In genomic region chr16:12288537-12289174, GRCh38 we compare ENCODE assay signal across 21 cellular contexts.
A peak's percentile ranks its signal among the peaks of the same experiment; 100 is the strongest.
DNase-seq lines count a peak whose midpoint lies in the region; ATAC-seq and TF ChIP-seq lines count a peak whose summit lies in the region.
"Had no signal": no experiment of that assay in that cellular context is flagged by ENCODE, and none has a peak within 500 bp of the region (broad histone marks: within the 10 kb centered on the region; RNA-seq: fewer than 3 reads in every experiment).

No MANE protein-coding gene starts in this region.

- H3K27me3 ChIP-seq in ascending aorta = no peaks in the 10 kb centered on the region
- H3K27me3 ChIP-seq in spleen (replicated peaks in 1 of 7) = no peaks in the 10 kb centered on the region

- TF ChIP-seq CTCF in HEK293 (tag by site-specific recombination; IDR thresholded peaks at IDR 0.05) (no peak), ascending aorta (IDR thresholded peaks at IDR 0.05) (no peak), spleen (IDR thresholded peaks at IDR 0.05 in 8 of 11, conservative IDR thresholded peaks at IDR 0.05 in 3 of 11) (no peak)

- H3K9me3 ChIP-seq in HEK293 (ENCODE audit: control insufficient read depth, insufficient read depth, low read depth, low read length) (no peaks in the 10 kb centered on the region), ascending aorta (no peaks in the 10 kb centered on the region), spleen (peaks cover 0 to 17% (median 2%) of the 10 kb centered on the region in 8 donors)

- CTCF ChIA-PET in HEK293 (lab: Yijun Ruan, JAX) = interaction anchor here (1.1 kb wide), 1 partner anchor 1961 kb away, joined by 3 read pairs; no protein-coding TSS in a partner anchor

- H3K4me3 ChIP-seq in HEK293 (ENCODE audit: low read depth, low read length) (no peak overlapping the region), ascending aorta (no peak overlapping the region), spleen (no peak overlapping the region)
- H3K4me3 ChIP-seq: GM12878 had no signal

- H3K36me3 ChIP-seq in HEK293 (ENCODE audit: control insufficient read depth in 2 of 2, insufficient read depth in 1 of 2, low read length in 2 of 2) (no peaks in the 10 kb centered on the region), ascending aorta (no peaks in the 10 kb centered on the region), spleen (peaks cover 0 to 13% (median 0%) of the 10 kb centered on the region in 6 donors)

- intact Hi-C loops in ascending aorta (cut with DNase I) (no loop called here), spleen (cut with DNase I; ENCODE audit: low total_unique reads) (loop anchor here (10.0 kb wide), 1 partner anchor 56 kb away; no protein-coding TSS in a partner anchor)

- ATAC-seq in GM18498 (IDR thresholded peaks at IDR 0.05; ENCODE audit: unreplicated experiment) = no peak
- ATAC-seq: GM12878, SK-N-SH treated with all-trans-retinoic acid at 6 μM for 48 hours had no signal

- POLR2A ChIA-PET in HEK293 (lab: Yijun Ruan, JAX) = no interaction called here

- no peak overlapping the region for H3K27ac ChIP-seq in HEK293 (ENCODE audit: extremely low read depth, low read depth, low read length)
- peak overlapping the region; percentile 43 to 47 for H3K27ac ChIP-seq in ascending aorta
- H3K27ac ChIP-seq in spleen = peak overlapping the region in 5 of 8 donors; percentile 53 to 75 (median 63)

- TF ChIP-seq POLR2A in spleen (IDR thresholded peaks at IDR 0.05) = no peak

- H3K4me1 ChIP-seq in HEK293 (ENCODE audit: control insufficient read depth, insufficient read depth, low read length) (no peaks in the 10 kb centered on the region), ascending aorta (peaks cover 0 to 4% of the 10 kb centered on the region in 2 donors), spleen (peaks cover 0 to 35% (median 17%) of the 10 kb centered on the region in 6 donors)

- DNase-seq in DMS 273 (lab: John Stamatoyannopoulos, UW; ENCODE audit: unreplicated experiment) (peak; percentile 5), DMS 273 treated with DMSO at 0.1 percent for 48 hours (lab: John Stamatoyannopoulos, UW) (no peak), ascending aorta (ENCODE audit: low spot score in 2 of 2) (no peak), spleen (no peak), RKO (ENCODE audit: low spot score) (no peak), ecto neural progenitor cell (ENCODE audit: low spot score) (no peak)
- DNase-seq: 8988T; CD4-positive, CD25-positive, alpha-beta regulatory T cell; COR-L47; EL; KBM-7; NCI-H1105 treated with DMSO at 0.1 percent for 48 hours; NCI-H187; NCI-H446; OCI-M1; RPMI8226; SHP77 treated with DMSO at 0.1 percent for 48 hours had no signal

- 73 to 88% (median 85%) methylated on average over 8 of the region's 8 CpGs for WGBS in spleen, 5 donors

TF ChIP-seq in HEK293, 187 proteins besides CTCF, POLR2A, EP300 and RAD21:
- TF ChIP-seq TRIM28 (IDR thresholded peaks at IDR 0.05; ENCODE audit: borderline replicate concordance, low read length) (peak; percentile 44; the same call in 1 of the 2 replicates), PBX3 (CRISPR knock-in tag; IDR thresholded peaks at IDR 0.05) (no peak)
